9 cellular contexts compared by ENCODE assay signal in genomic region chr4:158169931-158170690, GRCh38. TPM values are rescaled to one million over a fixed set of nuclear protein-coding genes. Genes with fewer than 3 reads are reported as not detected.
DNase-seq lines count a peak whose midpoint lies in the region; ATAC-seq and TF ChIP-seq lines count a peak whose summit lies in the region.
"Had no signal": no experiment of that assay in that cellular context is flagged by ENCODE, and none has a peak within 500 bp of the region (broad histone marks: within the 10 kb centered on the region; RNA-seq: fewer than 3 reads in every experiment).

No MANE protein-coding gene starts in this region.

- no peak for TF ChIP-seq CTCF in MCF 10A (IDR thresholded peaks at IDR 0.05; ENCODE audit: unreplicated experiment)
- TF ChIP-seq CTCF in lung (IDR thresholded peaks at IDR 0.05; ENCODE audit: control extremely low read depth, extremely low read depth) = no peak
- TF ChIP-seq CTCF in foreskin keratinocyte (conservative IDR thresholded peaks at IDR 0.05) = no peak

- POLR2A ChIA-PET in MCF 10A (lab: Yijun Ruan, JAX) = interaction anchor here (0.7 to 3.1 kb wide), 6 partner anchors 9 to 145 kb away, joined by 3 to 14 read pairs (median 4); no protein-coding TSS in a partner anchor

- H3K27ac ChIP-seq in lung (ENCODE audit: low read depth in 1 of 2, low read length in 1 of 2) (peak overlapping the region; percentile 67 to 78), urinary bladder (ENCODE audit: low read depth) (peak overlapping the region; percentile 44), foreskin keratinocyte (no peak overlapping the region)
- H3K27ac ChIP-seq: BLaER1 had no signal

- H3K4me3 Mint-ChIP-seq in MCF 10A (ENCODE audit: unreplicated experiment) = peak overlapping the region; percentile 71

- no peaks in the 10 kb centered on the region for H3K9me3 Mint-ChIP-seq in MCF 10A (ENCODE audit: unreplicated experiment)

- no peaks in the 10 kb centered on the region for H3K9me3 ChIP-seq in lung (ENCODE audit: control insufficient read depth in 2 of 2, insufficient read depth in 1 of 2, low read length in 1 of 2)
- H3K9me3 ChIP-seq: BLaER1 had no signal

- H3K36me3 ChIP-seq in lung (ENCODE audit: control insufficient read depth in 2 of 2, insufficient read depth in 2 of 2, low read length in 2 of 2) (no peaks in the 10 kb centered on the region), urinary bladder (ENCODE audit: insufficient read depth) (no peaks in the 10 kb centered on the region)
- H3K36me3 ChIP-seq: BLaER1 had no signal

- H3K27ac Mint-ChIP-seq in MCF 10A (ENCODE audit: low read depth, unreplicated experiment) = no peak overlapping the region

- peaks cover 30% of the 10 kb centered on the region for H3K4me1 Mint-ChIP-seq in MCF 10A (ENCODE audit: insufficient read depth, unreplicated experiment)

- ATAC-seq in lung (ENCODE audit: insufficient read depth, low FRiP score) (peak; percentile 21), foreskin keratinocyte (no peak)

- H3K4me1 ChIP-seq in lung (ENCODE audit: control insufficient read depth in 2 of 2, insufficient read depth in 2 of 2, low read length in 2 of 2) (peaks cover 9 to 16% of the 10 kb centered on the region in 2 donors), urinary bladder (ENCODE audit: insufficient read depth) (peaks cover 1% of the 10 kb centered on the region), foreskin keratinocyte (peaks cover 9% of the 10 kb centered on the region)

- H3K27me3 Mint-ChIP-seq in MCF 10A (ENCODE audit: insufficient read depth, unreplicated experiment) = no peaks in the 10 kb centered on the region

- CTCF ChIA-PET in MCF 10A (lab: Yijun Ruan, JAX) = interaction anchor here (0.6 to 5.2 kb wide), 20 partner anchors 7 to 176 kb away, joined by 3 to 71 read pairs (median 4); no protein-coding TSS in a partner anchor

- DNase-seq in NCI-H748 (lab: John Stamatoyannopoulos, UW; ENCODE audit: unreplicated experiment) = peak; percentile 3
- DNase-seq in NCI-H748 treated with DMSO at 0.1 percent for 48 hours (lab: John Stamatoyannopoulos, UW) = no peak
- DNase-seq in MCF 10A (ENCODE audit: unreplicated experiment) = no peak
- no peak for DNase-seq in lung (ENCODE audit: low spot score)
- no peak for DNase-seq in NCI-H226
- DNase-seq in GF-D8 (lab: John Stamatoyannopoulos, UW) = no peak
- DNase-seq in foreskin keratinocyte = no peak

- intact Hi-C loops in MCF 10A (cut with micrococcal nuclease) = loop anchor here (5.0 kb wide), 3 partner anchors 48 to 1693 kb away; no protein-coding TSS in a partner anchor

- WGBS in lung, 2 donors = 35 to 41% methylated on average over 18 of the region's 18 CpGs
- WGBS in urinary bladder = 28% methylated on average over 18 of the region's 18 CpGs

- H3K27me3 ChIP-seq in lung (ENCODE audit: control insufficient read depth, insufficient read depth) (no peaks in the 10 kb centered on the region), foreskin keratinocyte (no peaks in the 10 kb centered on the region)
- H3K27me3 ChIP-seq: BLaER1 had no signal

- BruUV-seq in MCF 10A (replicated peaks; lab: Mats Ljungman, UMichigan) = no TSS peak

- H3K4me3 ChIP-seq in lung (peak overlapping the region; percentile 3), urinary bladder (ENCODE audit: low read depth, low read length) (peak overlapping the region; percentile 36)
- H3K4me3 ChIP-seq: BLaER1 had no signal

- H3K36me3 Mint-ChIP-seq in MCF 10A (ENCODE audit: insufficient read depth, unreplicated experiment) = peaks cover 6% of the 10 kb centered on the region

RNA-seq across cellular contexts. Expression of gene GASK1B, which starts 2.7 kb away (rescaled TPM):
- 7.2 and 9.7 TPM in 2 replicates for total RNA-seq in MCF 10A (2022)
- 10 to 100 TPM; 33.0 to 36.6 TPM for total RNA-seq in lung
- polyA plus RNA-seq in lung = 10 to 100 TPM in 1 of 2 donors, 1 to 10 TPM in 1; 3.2 to 27.4 TPM
- 155 TPM for total RNA-seq in urinary bladder
- polyA plus RNA-seq in urinary bladder = 26.1 TPM
- 0.99 and 1.5 TPM in 2 replicates for total RNA-seq in foreskin keratinocyte
- 0.24 and 0.37 TPM in 2 replicates for polyA plus RNA-seq in foreskin keratinocyte

RNA-seq across cellular contexts. Expression of gene TMEM144, which starts 40.2 kb away (rescaled TPM):
- 4.4 and 6.4 TPM in 2 replicates for total RNA-seq in MCF 10A (2022)
- 10 to 100 TPM; 16.4 to 17.3 TPM for total RNA-seq in lung
- polyA plus RNA-seq in lung = 1 to 10 TPM; 3.7 to 6.7 TPM
- 30.3 TPM for total RNA-seq in urinary bladder
- 2.1 TPM for polyA plus RNA-seq in urinary bladder
- total RNA-seq in foreskin keratinocyte = 2.6 and 3.1 TPM in 2 replicates
- polyA plus RNA-seq in foreskin keratinocyte = 0.87 and 1.3 TPM in 2 replicates
